12 cellular contexts compared by ENCODE assay signal in the genomic region with DNA sequence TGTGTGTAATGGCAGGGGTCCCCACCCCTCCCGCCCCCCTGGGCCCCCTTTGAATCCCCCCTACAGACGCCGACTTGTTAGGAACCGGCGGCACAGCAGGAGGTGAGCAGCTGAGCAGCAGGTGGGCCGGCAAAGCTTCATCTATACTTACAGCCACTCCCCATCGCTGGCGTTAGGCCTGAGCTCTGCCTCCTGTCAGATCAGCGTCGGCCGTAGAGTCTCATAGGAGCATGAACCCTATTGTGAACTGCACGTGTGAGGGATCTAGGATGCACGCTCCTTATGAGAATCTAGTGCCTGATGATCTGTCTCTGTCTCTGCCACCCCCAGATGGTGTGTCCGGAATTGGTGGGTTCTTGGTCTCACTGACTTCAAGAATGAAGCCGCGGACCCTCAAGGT. TPM values are rescaled to one million over a fixed set of nuclear protein-coding genes. Genes with fewer than 3 reads are reported as not detected.
A peak's percentile ranks its signal among the peaks of the same experiment; 100 is the strongest.
DNase-seq lines count a peak whose midpoint lies in the region; ATAC-seq and TF ChIP-seq lines count a peak whose summit lies in the region.
"Had no signal": no experiment of that assay in that cellular context is flagged by ENCODE, and none has a peak within 500 bp of the region (broad histone marks: within the 10 kb centered on the region; RNA-seq: fewer than 3 reads in every experiment).

No MANE protein-coding gene starts in this region.

- H3K27ac ChIP-seq in coronary artery, result no peak overlapping the region
- H3K27ac ChIP-seq: GM23248, suprapubic skin had no signal

- no peak for TF ChIP-seq CTCF in GM13976 (IDR thresholded peaks at IDR 0.05; ENCODE audit: borderline replicate concordance, control extremely low read depth, extremely low read depth, insufficient read depth, missing control alignments)
- TF ChIP-seq CTCF in coronary artery (IDR thresholded peaks at IDR 0.05), result no peak

- in situ Hi-C loops in GM13976 (cut with MboI; ENCODE audit: low sequenced_read_pairs, unreplicated experiment), result no loop called here

- no peaks in the 10 kb centered on the region for H3K4me1 Mint-ChIP-seq in activated T-cell treated with anti-CD3 and anti-CD28 coated beads, Interleukin-2, amount 50 U/mL, for 24 hours (ENCODE audit: low read depth)
- peaks cover 2% of the 10 kb centered on the region for H3K4me1 Mint-ChIP-seq in activated naive CD8-positive, alpha-beta T cell treated with anti-CD3 and anti-CD28 coated beads, Interleukin-2, amount 50 U/mL, for 24 hours
- peaks cover 4% of the 10 kb centered on the region for H3K4me1 Mint-ChIP-seq in stimulated activated naive CD8-positive, alpha-beta T cell treated with anti-CD3 and anti-CD28 coated beads, Interleukin-15, amount 100 ng/mL, for 72 hours

- no peak for DNase-seq in activated T-cell treated with anti-CD3 and anti-CD28 coated beads, Interleukin-2, amount 50 U/mL, for 24 hours
- DNase-seq in activated T-cell treated with anti-CD3 and anti-CD28 coated beads, Interleukin-2, amount 50 U/mL, for 1 hour, result no peak
- DNase-seq in NCI-H748 treated with DMSO at 0.1 percent for 48 hours (lab: John Stamatoyannopoulos, UW) (peak; percentile 6), GM13976 (ENCODE audit: low spot score) (no peak), coronary artery (ENCODE audit: low spot score) (no peak), occipital lobe (lab: John Stamatoyannopoulos, UW) (no peak)
- DNase-seq in activated naive CD8-positive, alpha-beta T cell treated with anti-CD3 and anti-CD28 coated beads, Interleukin-2, amount 50 U/mL, for 24 hours, result no peak
- DNase-seq in stimulated activated naive CD8-positive, alpha-beta T cell treated with anti-CD3 and anti-CD28 coated beads, Interleukin-15, amount 100 ng/mL, for 72 hours, result no peak
- DNase-seq: GM23248, MV-4-11, nephron progenitor cell had no signal

- H3K27ac Mint-ChIP-seq in activated T-cell treated with anti-CD3 and anti-CD28 coated beads, Interleukin-2, amount 50 U/mL, for 24 hours, result no peak overlapping the region
- H3K27ac Mint-ChIP-seq in activated naive CD8-positive, alpha-beta T cell treated with anti-CD3 and anti-CD28 coated beads, Interleukin-2, amount 50 U/mL, for 24 hours, result no peak overlapping the region
- peak overlapping the region in 1 of 2 donors; percentile 49 for H3K27ac Mint-ChIP-seq in stimulated activated naive CD8-positive, alpha-beta T cell treated with anti-CD3 and anti-CD28 coated beads, Interleukin-15, amount 100 ng/mL, for 72 hours
- H3K27ac Mint-ChIP-seq: nephron progenitor cell had no signal

- H3K4me3 Mint-ChIP-seq in activated T-cell treated with anti-CD3 and anti-CD28 coated beads, Interleukin-2, amount 50 U/mL, for 24 hours, result peak overlapping the region; percentile 56
- H3K4me3 Mint-ChIP-seq in activated naive CD8-positive, alpha-beta T cell treated with anti-CD3 and anti-CD28 coated beads, Interleukin-2, amount 50 U/mL, for 24 hours, result peak overlapping the region; percentile 76
- peak overlapping the region; percentile 38 to 78 for H3K4me3 Mint-ChIP-seq in stimulated activated naive CD8-positive, alpha-beta T cell treated with anti-CD3 and anti-CD28 coated beads, Interleukin-15, amount 100 ng/mL, for 72 hours
- H3K4me3 Mint-ChIP-seq: nephron progenitor cell had no signal

- ATAC-seq in activated naive CD8-positive, alpha-beta T cell treated with anti-CD3 and anti-CD28 coated beads, Interleukin-2, amount 50 U/mL, for 24 hours, result peak; percentile 40
- ATAC-seq in stimulated activated naive CD8-positive, alpha-beta T cell treated with anti-CD3 and anti-CD28 coated beads, Interleukin-15, amount 100 ng/mL, for 72 hours, result peak; percentile 77

- H3K4me3 ChIP-seq in coronary artery, result no peak overlapping the region
- H3K4me3 ChIP-seq: GM23248, suprapubic skin had no signal

- no peaks in the 10 kb centered on the region for H3K36me3 Mint-ChIP-seq in activated T-cell treated with anti-CD3 and anti-CD28 coated beads, Interleukin-2, amount 50 U/mL, for 24 hours (ENCODE audit: low read depth)
- H3K36me3 Mint-ChIP-seq in activated naive CD8-positive, alpha-beta T cell treated with anti-CD3 and anti-CD28 coated beads, Interleukin-2, amount 50 U/mL, for 24 hours (ENCODE audit: low read depth), result no peaks in the 10 kb centered on the region

- no peaks in the 10 kb centered on the region for H3K9me3 Mint-ChIP-seq in activated T-cell treated with anti-CD3 and anti-CD28 coated beads, Interleukin-2, amount 50 U/mL, for 24 hours
- no peaks in the 10 kb centered on the region for H3K9me3 Mint-ChIP-seq in activated naive CD8-positive, alpha-beta T cell treated with anti-CD3 and anti-CD28 coated beads, Interleukin-2, amount 50 U/mL, for 24 hours
- no peaks in the 10 kb centered on the region for H3K9me3 Mint-ChIP-seq in stimulated activated naive CD8-positive, alpha-beta T cell treated with anti-CD3 and anti-CD28 coated beads, Interleukin-15, amount 100 ng/mL, for 72 hours

- no peaks in the 10 kb centered on the region for H3K27me3 Mint-ChIP-seq in activated T-cell treated with anti-CD3 and anti-CD28 coated beads, Interleukin-2, amount 50 U/mL, for 24 hours
- no peaks in the 10 kb centered on the region for H3K27me3 Mint-ChIP-seq in activated naive CD8-positive, alpha-beta T cell treated with anti-CD3 and anti-CD28 coated beads, Interleukin-2, amount 50 U/mL, for 24 hours
- H3K27me3 Mint-ChIP-seq in stimulated activated naive CD8-positive, alpha-beta T cell treated with anti-CD3 and anti-CD28 coated beads, Interleukin-15, amount 100 ng/mL, for 72 hours, result no peaks in the 10 kb centered on the region

RNA-seq across cellular contexts. Expression of a gene that starts 14.9 kb away (rescaled TPM):
- total RNA-seq in occipital lobe, result 46.8 TPM
